26 cellular contexts compared by ENCODE assay signal in the genomic region with DNA sequence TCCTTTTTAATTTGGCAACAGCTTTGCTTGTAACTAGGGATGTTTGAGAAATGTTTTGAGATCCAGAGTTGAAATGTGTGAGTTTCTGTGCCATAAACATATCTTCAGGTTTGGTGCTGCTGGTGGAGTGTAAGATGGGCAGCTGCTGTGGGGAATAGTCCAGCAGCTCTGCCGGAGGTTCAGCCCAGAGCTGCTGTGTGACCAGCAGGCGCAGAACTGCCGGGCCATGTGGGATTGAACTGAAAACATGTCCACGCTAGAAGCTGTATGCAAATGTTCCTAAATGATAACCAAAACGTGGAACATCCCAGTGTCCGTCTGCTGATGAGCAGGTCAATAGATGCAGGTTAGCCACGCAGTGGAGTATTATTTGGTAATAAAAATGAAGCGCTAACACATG.
"Had no signal": no experiment of that assay in that cellular context is flagged by ENCODE, and none has a peak within 500 bp of the region (broad histone marks: within the 10 kb centered on the region; RNA-seq: fewer than 3 reads in every experiment).

No MANE protein-coding gene starts in this region.

- H3K36me3 Mint-ChIP-seq: natural killer cell treated with Interleukin-12 subunit alpha and Interleukin-12 subunit beta and Interleukin-15 and Interleukin-18, amount 100 ng/mL, for 72 hours had no signal

- H3K27ac Mint-ChIP-seq: activated naive CD4-positive, alpha-beta T cell treated with anti-CD3 and anti-CD28 coated beads, Interleukin-2, amount 50 U/mL, for 24 hours; activated T-cell treated with anti-CD3 and anti-CD28 coated beads, Interleukin-2, amount 50 U/mL, for 72 hours; natural killer cell treated with Interleukin-12 subunit alpha and Interleukin-12 subunit beta and Interleukin-15 and Interleukin-18, amount 100 ng/mL, for 72 hours; type B pancreatic cell had no signal

- DNase-seq: activated CD4-positive, alpha-beta T cell treated with anti-CD3 and anti-CD28 coated beads for 4 hours; activated CD4-positive, alpha-beta T cell treated with anti-CD3 and anti-CD28 coated beads, Interleukin-2, amount 50 U/mL, for 48 hours; activated CD4-positive, CD25-positive, alpha-beta regulatory T cell; activated CD8-positive, alpha-beta memory T cell treated with anti-CD3 and anti-CD28 coated beads, Interleukin-2, amount 50 U/mL, for 48 hours; activated gamma-delta T cell; activated T-cell treated with anti-CD3 and anti-CD28 coated beads, Interleukin-2, amount 50 U/mL, for 72 hours; adrenal gland; brain microvascular endothelial cell; caudate nucleus; dermis blood vessel endothelial cell; effector CD8-positive, alpha-beta T cell; foreskin melanocyte; hippocampal formation; left ventricle myocardium superior; mammary epithelial cell; midbrain; stimulated activated naive CD4-positive, alpha-beta T cell; T-helper 1 cell had no signal

- H3K4me3 ChIP-seq: adrenal gland, ascending aorta, ovary, skin epidermis, thoracic aorta had no signal

- H3K4me3 Mint-ChIP-seq: activated naive CD4-positive, alpha-beta T cell treated with anti-CD3 and anti-CD28 coated beads, Interleukin-2, amount 50 U/mL, for 24 hours; activated T-cell treated with anti-CD3 and anti-CD28 coated beads, Interleukin-2, amount 50 U/mL, for 72 hours; natural killer cell treated with Interleukin-12 subunit alpha and Interleukin-12 subunit beta and Interleukin-15 and Interleukin-18, amount 100 ng/mL, for 72 hours; type B pancreatic cell had no signal

- H3K27me3 Mint-ChIP-seq: activated naive CD4-positive, alpha-beta T cell treated with anti-CD3 and anti-CD28 coated beads, Interleukin-2, amount 50 U/mL, for 24 hours; natural killer cell treated with Interleukin-12 subunit alpha and Interleukin-12 subunit beta and Interleukin-15 and Interleukin-18, amount 100 ng/mL, for 72 hours; type B pancreatic cell had no signal

- H3K27ac ChIP-seq: adrenal gland, ascending aorta, brain microvascular endothelial cell, ovary, skin epidermis, thoracic aorta had no signal

- H3K4me1 Mint-ChIP-seq: activated naive CD4-positive, alpha-beta T cell treated with anti-CD3 and anti-CD28 coated beads, Interleukin-2, amount 50 U/mL, for 24 hours had no signal

- ATAC-seq: activated T-cell treated with anti-CD3 and anti-CD28 coated beads, Interleukin-2, amount 50 U/mL, for 72 hours; natural killer cell treated with Interleukin-12 subunit alpha and Interleukin-12 subunit beta and Interleukin-15 and Interleukin-18, amount 100 ng/mL, for 72 hours; right cardiac atrium had no signal

- H3K9me3 Mint-ChIP-seq: activated naive CD4-positive, alpha-beta T cell treated with anti-CD3 and anti-CD28 coated beads, Interleukin-2, amount 50 U/mL, for 24 hours; activated T-cell treated with anti-CD3 and anti-CD28 coated beads, Interleukin-2, amount 50 U/mL, for 72 hours; natural killer cell treated with Interleukin-12 subunit alpha and Interleukin-12 subunit beta and Interleukin-15 and Interleukin-18, amount 100 ng/mL, for 72 hours; type B pancreatic cell had no signal

- H3K9me3 ChIP-seq: adrenal gland, ascending aorta, ovary, thoracic aorta had no signal

- H3K4me1 ChIP-seq: adrenal gland, ascending aorta had no signal

- H3K36me3 ChIP-seq: ovary had no signal

- H3K27me3 ChIP-seq: adrenal gland, ascending aorta, brain microvascular endothelial cell, ovary had no signal
